ENCODE assay signal across 21 cellular contexts in the genomic region with DNA sequence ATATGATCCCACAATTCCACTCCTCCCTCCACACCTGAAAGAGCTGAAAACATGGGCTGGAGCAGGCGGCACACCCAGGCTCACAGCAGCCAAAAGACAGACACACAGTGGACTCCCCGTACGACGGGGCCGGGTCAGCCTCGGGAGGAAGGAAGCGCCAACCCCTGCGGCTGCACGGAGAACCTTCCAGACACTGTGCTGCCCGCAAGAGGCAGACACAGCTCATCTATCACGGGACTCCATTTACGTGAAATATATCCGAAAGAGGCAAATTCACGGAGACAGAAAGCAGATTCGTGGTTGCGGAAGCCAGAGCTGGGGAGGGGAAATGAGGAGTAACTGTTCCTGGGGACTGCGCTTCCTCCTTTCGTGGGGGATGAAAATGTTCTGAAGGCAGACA.
"Had no signal": no experiment of that assay in that cellular context is flagged by ENCODE, and none has a peak within 500 bp of the region (broad histone marks: within the 10 kb centered on the region; RNA-seq: fewer than 3 reads in every experiment).

No MANE protein-coding gene starts in this region.

- H3K4me2 ChIP-seq: smooth muscle cell had no signal

- FAIRE-seq: islet of Langerhans, TTC549 had no signal

- H3K4me3 Mint-ChIP-seq: activated CD8-positive, alpha-beta T cell treated with anti-CD3 and anti-CD28 coated beads for 36 hours; activated T-cell treated with anti-CD3 and anti-CD28 coated beads, Interleukin-2, amount 50 U/mL, for 72 hours; stimulated activated memory B cell treated with anti-CD40 and anti-IgM and Interleukin-4, amounts not matched to agents 10 μg/mL and 1 μg/mL and 100 μg/mL, for 72 hours; WTC11 had no signal

- H3K36me3 ChIP-seq: adrenal gland, cardiac muscle cell, ovary, right lobe of liver, thoracic aorta had no signal

- H3K27ac ChIP-seq: adrenal gland, cardiac muscle cell, dorsolateral prefrontal cortex, ovary, right lobe of liver, thoracic aorta had no signal

- H3K4me3 ChIP-seq: adrenal gland, cardiac muscle cell, dorsolateral prefrontal cortex, ovary, right lobe of liver, smooth muscle cell, thoracic aorta had no signal

- H3K9me3 ChIP-seq: adrenal gland, ovary, right lobe of liver, thoracic aorta had no signal

- H3K9me3 Mint-ChIP-seq: activated CD8-positive, alpha-beta T cell treated with anti-CD3 and anti-CD28 coated beads for 36 hours; activated naive CD4-positive, alpha-beta T cell treated with anti-CD3 and anti-CD28 coated beads, Interleukin-2, amount 50 U/mL, for 72 hours; activated T-cell treated with anti-CD3 and anti-CD28 coated beads, Interleukin-2, amount 50 U/mL, for 72 hours; stimulated activated memory B cell treated with anti-CD40 and anti-IgM and Interleukin-4, amounts not matched to agents 10 μg/mL and 1 μg/mL and 100 μg/mL, for 72 hours; WTC11 had no signal

- H3K27me3 Mint-ChIP-seq: stimulated activated memory B cell treated with anti-CD40 and anti-IgM and Interleukin-4, amounts not matched to agents 10 μg/mL and 1 μg/mL and 100 μg/mL, for 72 hours had no signal

- H3K36me3 Mint-ChIP-seq: activated naive CD4-positive, alpha-beta T cell treated with anti-CD3 and anti-CD28 coated beads, Interleukin-2, amount 50 U/mL, for 72 hours; stimulated activated memory B cell treated with anti-CD40 and anti-IgM and Interleukin-4, amounts not matched to agents 10 μg/mL and 1 μg/mL and 100 μg/mL, for 72 hours; WTC11 had no signal

- H3K27ac Mint-ChIP-seq: activated CD8-positive, alpha-beta T cell treated with anti-CD3 and anti-CD28 coated beads for 36 hours; activated naive CD4-positive, alpha-beta T cell treated with anti-CD3 and anti-CD28 coated beads, Interleukin-2, amount 50 U/mL, for 72 hours; activated T-cell treated with anti-CD3 and anti-CD28 coated beads, Interleukin-2, amount 50 U/mL, for 72 hours; stimulated activated memory B cell treated with anti-CD40 and anti-IgM and Interleukin-4, amounts not matched to agents 10 μg/mL and 1 μg/mL and 100 μg/mL, for 72 hours; WTC11 had no signal

- H3K4me1 ChIP-seq: adrenal gland, right lobe of liver had no signal

- DNase-seq: activated CD4-positive, alpha-beta T cell treated with anti-CD3 and anti-CD28 coated beads for 48 hours; activated CD8-positive, alpha-beta T cell treated with anti-CD3 and anti-CD28 coated beads for 36 hours; activated gamma-delta T cell treated with Interleukin-2 at 50 U/mL for 16 hours; activated T-cell treated with anti-CD3 and anti-CD28 coated beads, Interleukin-2, amount 50 U/mL, for 72 hours; foreskin melanocyte; glutamatergic neuron; hippocampal formation; mammary epithelial cell; stimulated activated CD4-positive, alpha-beta T cell treated with anti-CD3 and anti-CD28 coated beads, Interleukin-4, amount 100 ng/mL, for 4 hours had no signal

- H3K27me3 ChIP-seq: ovary had no signal
